9 cellular contexts compared by ENCODE assay signal in the genomic region with DNA sequence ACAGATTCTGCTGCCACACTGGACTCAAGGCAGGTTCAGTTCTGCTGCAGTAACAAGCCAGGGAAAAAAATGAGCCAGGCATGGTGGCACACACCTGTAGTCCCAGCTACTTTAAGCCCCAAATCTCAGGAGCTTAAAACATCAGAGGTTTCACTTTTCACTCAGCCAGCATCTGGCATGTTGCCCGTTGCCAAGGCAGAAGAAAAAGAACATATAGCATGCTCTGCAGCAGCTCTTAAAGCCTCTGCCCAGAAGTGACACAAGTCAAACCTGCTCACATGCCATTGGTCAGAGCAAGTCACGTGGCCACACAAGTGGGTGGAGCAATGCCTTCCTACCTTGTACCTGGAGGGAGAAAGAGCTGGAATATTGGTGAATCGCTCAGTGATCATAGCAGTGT. TPM values are rescaled to one million over a fixed set of nuclear protein-coding genes. Genes with fewer than 3 reads are reported as not detected.
DNase-seq lines count a peak whose midpoint lies in the region; ATAC-seq and TF ChIP-seq lines count a peak whose summit lies in the region.
"Had no signal": no experiment of that assay in that cellular context is flagged by ENCODE, and none has a peak within 500 bp of the region (broad histone marks: within the 10 kb centered on the region; RNA-seq: fewer than 3 reads in every experiment).

No MANE protein-coding gene starts in this region.

- DNase-seq in ELF-1 (ENCODE audit: low read depth, low spot score) = peak; percentile 88
- DNase-seq in NCI-H510A (lab: John Stamatoyannopoulos, UW) = peak; percentile 46
- DNase-seq in activated CD8-positive, alpha-beta T cell treated with anti-CD3 and anti-CD28 coated beads for 36 hours = peak; percentile 95
- DNase-seq in effector CD4-positive, alpha-beta T cell = peak; percentile 88
- DNase-seq in mucosa of descending colon = peak; percentile 94 to 98 (median 95)
- DNase-seq in stomach = peak; percentile 95

- peak overlapping the region; percentile 100 for H3K27ac Mint-ChIP-seq in activated CD8-positive, alpha-beta T cell treated with anti-CD3 and anti-CD28 coated beads for 36 hours

- peaks cover 64% of the 10 kb centered on the region for H3K4me1 Mint-ChIP-seq in activated CD8-positive, alpha-beta T cell treated with anti-CD3 and anti-CD28 coated beads for 36 hours (ENCODE audit: low read depth)

- peak overlapping the region in 4 of 5 donors; percentile 13 to 84 (median 40) for H3K27ac ChIP-seq in stomach

- no peak for TF ChIP-seq CTCF in activated CD8-positive, alpha-beta T cell treated with anti-CD3 and anti-CD28 coated beads for 36 hours (IDR thresholded peaks at IDR 0.05)
- TF ChIP-seq CTCF in mucosa of descending colon (IDR thresholded peaks at IDR 0.05) = no peak
- TF ChIP-seq CTCF in stomach (IDR thresholded peaks at IDR 0.05) = no peak

- H3K4me1 ChIP-seq in mucosa of descending colon (ENCODE audit: low read depth) = peaks cover 8% of the 10 kb centered on the region
- peaks cover 11 to 65% (median 27%) of the 10 kb centered on the region in 4 donors for H3K4me1 ChIP-seq in stomach

- no peaks in the 10 kb centered on the region for H3K9me3 ChIP-seq in mucosa of descending colon
- H3K9me3 ChIP-seq in stomach = no peaks in the 10 kb centered on the region

- H3K27me3 ChIP-seq in stomach = no peaks in the 10 kb centered on the region

- no peaks in the 10 kb centered on the region for H3K36me3 ChIP-seq in mucosa of descending colon (ENCODE audit: low read depth)
- H3K36me3 ChIP-seq in stomach = no peaks in the 10 kb centered on the region

- H3K9me3 Mint-ChIP-seq in activated CD8-positive, alpha-beta T cell treated with anti-CD3 and anti-CD28 coated beads for 36 hours = peaks cover 8% of the 10 kb centered on the region

- TF ChIP-seq POLR2A in stomach (IDR thresholded peaks at IDR 0.05) = no peak

- H3K4me3 Mint-ChIP-seq in activated CD8-positive, alpha-beta T cell treated with anti-CD3 and anti-CD28 coated beads for 36 hours = no peak overlapping the region

- TF ChIP-seq EP300 in stomach (IDR thresholded peaks at IDR 0.05) = no peak

- peaks cover 6% of the 10 kb centered on the region for H3K36me3 Mint-ChIP-seq in activated CD8-positive, alpha-beta T cell treated with anti-CD3 and anti-CD28 coated beads for 36 hours (ENCODE audit: low read depth)

- no peaks in the 10 kb centered on the region for H3K27me3 Mint-ChIP-seq in activated CD8-positive, alpha-beta T cell treated with anti-CD3 and anti-CD28 coated beads for 36 hours

- H3K4me3 ChIP-seq in mucosa of descending colon (no peak overlapping the region), stomach (peak overlapping the region in 1 of 4 donors; percentile 5)

- POLR2A ChIA-PET in activated CD8-positive, alpha-beta T cell treated with anti-CD3 and anti-CD28 coated beads for 36 hours (lab: Charles Lee) = interaction anchor here (1.0 to 12.9 kb wide), 4 partner anchors 9 to 52 kb away, joined by 5 to 247 read pairs (median 89); partner anchors contain the start of gene ADGRE5

- WGBS in stomach, 5 donors = 9 to 33% (median 23%) methylated on average over 3 of the region's 3 CpGs

- ATAC-seq in HG02981 (IDR thresholded peaks at IDR 0.05; ENCODE audit: unreplicated experiment) (peak; percentile 49), mucosa of descending colon (peak; percentile 91), HG03196 (IDR thresholded peaks at IDR 0.05; ENCODE audit: unreplicated experiment) (no peak)
- peak; percentile 37 for ATAC-seq in activated CD8-positive, alpha-beta T cell treated with anti-CD3 and anti-CD28 coated beads for 36 hours
- ATAC-seq: Panc1 had no signal

- CTCF ChIA-PET in activated CD8-positive, alpha-beta T cell treated with anti-CD3 and anti-CD28 coated beads for 36 hours (lab: Charles Lee) = interaction anchor here (0.7 to 8.5 kb wide), 7 partner anchors 11 to 230 kb away, joined by 3 to 82 read pairs (median 10); partner anchors contain the start of genes ADGRE5 and ASF1B

- intact Hi-C loops in activated CD8-positive, alpha-beta T cell treated with anti-CD3 and anti-CD28 coated beads for 36 hours (cut with micrococcal nuclease) = loop anchor here (5.0 kb wide), 1 partner anchor 41 kb away; no protein-coding TSS in a partner anchor
- intact Hi-C loops in mucosa of descending colon (cut with DNase I, micrococcal nuclease) (no loop called here), stomach (cut with DNase I; ENCODE audit: low total_unique reads) (no loop called here)

RNA-seq across cellular contexts. Expression of gene ADGRE5, which starts 14.7 kb away (rescaled TPM):
- 100 to 1,000 TPM; 185 to 186 TPM for total RNA-seq in activated CD8-positive, alpha-beta T cell treated with anti-CD3 and anti-CD28 coated beads for 36 hours
- total RNA-seq in mucosa of descending colon (100 to 1,000 TPM in 2 of 3 donors, 10 to 100 TPM in 1; 92.7 to 130 (median 127) TPM), stomach (100 to 1,000 TPM in 1 of 5 donors, 10 to 100 TPM in 4; 12.3 to 128 (median 52.5) TPM)
- polyA plus RNA-seq in stomach = 10 to 100 TPM; 11.4 to 26.5 (median 12.1) TPM

RNA-seq across cellular contexts. Expression of gene DDX39A, which starts 52.6 kb away (rescaled TPM):
- 100 to 1,000 TPM; 217 to 226 TPM for total RNA-seq in activated CD8-positive, alpha-beta T cell treated with anti-CD3 and anti-CD28 coated beads for 36 hours
- 10 to 100 TPM; 56.9 to 85.5 (median 66.5) TPM for total RNA-seq in mucosa of descending colon
- 100 to 1,000 TPM in 3 of 5 donors, 10 to 100 TPM in 2; 37.1 to 298 (median 107) TPM for total RNA-seq in stomach
- polyA plus RNA-seq in stomach = 100 to 1,000 TPM in 2 of 3 donors, 10 to 100 TPM in 1; 68.3 to 136 (median 114) TPM
